1 cellular context compared by ENCODE assay signal in the genomic region with DNA sequence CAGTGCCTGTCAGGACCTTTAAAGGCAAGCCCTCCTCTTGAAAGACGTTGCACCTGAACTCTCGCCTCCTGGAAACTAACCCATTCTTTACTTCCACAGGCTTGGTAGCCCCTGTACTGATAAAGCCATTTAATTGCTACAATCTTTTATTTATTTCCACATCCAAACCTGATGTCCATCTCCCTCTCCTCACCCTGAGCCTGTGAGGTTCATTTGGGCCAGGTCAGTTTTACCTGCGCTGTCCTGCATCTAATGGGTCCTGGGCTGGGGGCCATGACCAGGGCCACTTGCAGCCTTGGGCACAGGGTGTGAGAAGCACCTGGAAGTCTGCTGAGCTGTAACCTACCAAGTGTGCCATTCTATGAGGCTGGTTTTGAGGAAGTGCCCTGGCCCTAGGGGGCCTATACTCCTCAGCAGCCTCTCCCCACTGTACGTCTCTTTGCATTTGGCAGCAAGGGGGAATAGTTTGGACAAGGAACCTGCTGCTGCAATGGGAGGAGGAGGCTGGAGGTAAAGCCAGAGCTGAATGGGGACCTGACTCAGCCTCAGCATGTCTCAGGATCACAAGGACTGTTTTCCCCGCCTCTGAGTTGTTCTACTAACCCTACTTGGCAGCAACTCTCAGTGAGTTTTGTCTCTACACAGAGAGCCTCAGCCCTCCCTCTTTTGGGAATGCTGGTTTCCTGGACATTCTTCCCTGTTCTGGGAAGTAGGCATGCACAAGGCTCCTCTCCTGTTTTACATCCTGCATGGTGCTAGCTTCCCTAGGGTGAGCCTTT.
A peak's percentile ranks its signal among the peaks of the same experiment; 100 is the strongest.
TF ChIP-seq lines count a peak whose summit lies in the region.

No MANE protein-coding gene starts in this region.

TF ChIP-seq in GM12878, 131 proteins besides CTCF, POLR2A, EP300 and RAD21:
- TF ChIP-seq SMAD5 (IDR thresholded peaks at IDR 0.05; ENCODE audit: low read depth) (0 out of 2 replicates have a peak, but pooled peaks have one; percentile 7), HCFC1 (IDR thresholded peaks at IDR 0.05; ENCODE audit: low read length) (no peak)
TF ChIP-seq in GM12878: peak in this region for 1.
